Comparison of ENCODE assay signal across 26 cellular contexts in genomic region chr7:94557211-94557610, GRCh38.
"Had no signal": no experiment of that assay in that cellular context is flagged by ENCODE, and none has a peak within 500 bp of the region (broad histone marks: within the 10 kb centered on the region; RNA-seq: fewer than 3 reads in every experiment).

No MANE protein-coding gene starts in this region.

- H3K4me3 ChIP-seq: K562, PC-9, Peyer's patch, SJSA1, SK-N-MC had no signal

- H3K4me1 ChIP-seq: Peyer's patch had no signal

- H3K4me2 ChIP-seq: KMS-11, PC-9 had no signal

- H3K27me3 Mint-ChIP-seq: IgD-negative memory B cell had no signal

- H3K36me3 ChIP-seq: SJSA1 had no signal

- H2AFZ ChIP-seq: PC-9 had no signal

- H3K9me3 ChIP-seq: Peyer's patch, SJSA1 had no signal

- ATAC-seq: K562, Right ventricle myocardium inferior had no signal

- DNase-seq: Kasumi-1; MM.1S; NCI-H1092 treated with DMSO at 0.1 percent for 48 hours; NCI-H1436; NCI-H187; NCI-H2029; NCI-H2081 treated with DMSO at 0.1 percent for 48 hours; NCI-H2171; NCI-H226; NCI-H446; NCI-H510A; NCI-H524 treated with DMSO at 0.1 percent for 48 hours; NCI-H69; NCI-H774; NK-92 treated with Interleukin-12 subunit alpha and Interleukin-12 subunit beta, amount 100 ng/mL, for 24 hours; OCI-M1; PC-9; Peyer's patch; SHP77 treated with DMSO at 0.1 percent for 48 hours had no signal

- H3K27me3 ChIP-seq: Peyer's patch, SJSA1 had no signal

- H3K27ac ChIP-seq: HL-60, KMS-11, PC-9, SJSA1, SK-N-MC had no signal

- H3K9me3 Mint-ChIP-seq: IgD-negative memory B cell had no signal

- H3K9ac ChIP-seq: KMS-11 had no signal
